9 cellular contexts compared by ENCODE assay signal in genomic region chr1:112172294-112172882, GRCh38.
DNase-seq lines count a peak whose midpoint lies in the region; ATAC-seq and TF ChIP-seq lines count a peak whose summit lies in the region.
"Had no signal": no experiment of that assay in that cellular context is flagged by ENCODE, and none has a peak within 500 bp of the region (broad histone marks: within the 10 kb centered on the region; RNA-seq: fewer than 3 reads in every experiment).

No MANE protein-coding gene starts in this region.

- no peaks in the 10 kb centered on the region; the same call in 1 of the 2 replicates for H3K27me3 ChIP-seq in H7 (ENCODE audit: control insufficient read depth, insufficient read depth, low read length)

- peak; percentile 47 for DNase-seq in H7
- peak; percentile 52 for DNase-seq in NCI-H460 (ENCODE audit: extremely low read depth, low read depth)
- peak; percentile 4 for DNase-seq in epithelial cell of proximal tubule (ENCODE audit: low read depth)
- peak; percentile 1 for DNase-seq in non-pigmented ciliary epithelial cell (ENCODE audit: low read depth)
- DNase-seq in CD1c-positive myeloid dendritic cell (ENCODE audit: extremely low spot score), result no peak
- DNase-seq in omental fat pad (ENCODE audit: low spot score), result no peak
- DNase-seq: kidney had no signal

- H3K4me3 ChIP-seq in H7 (ENCODE audit: insufficient read depth, low read depth, low read length) (no peak overlapping the region), epithelial cell of proximal tubule (ENCODE audit: low read depth, low read length) (no peak overlapping the region)

- ATAC-seq in HG03039 (IDR thresholded peaks at IDR 0.05; ENCODE audit: unreplicated experiment) (no peak), omental fat pad (ENCODE audit: low FRiP score) (no peak), HG03378 (IDR thresholded peaks at IDR 0.05; ENCODE audit: unreplicated experiment) (no peak)

- no peak for TF ChIP-seq CTCF in epithelial cell of proximal tubule (conservative IDR thresholded peaks at IDR 0.05; ENCODE audit: low read depth, low read length)
- TF ChIP-seq CTCF in omental fat pad (IDR thresholded peaks at IDR 0.05), result no peak

- no peaks in the 10 kb centered on the region for H3K36me3 ChIP-seq in H7 (replicated peaks; ENCODE audit: control insufficient read depth, insufficient read depth, low read length)

Comparison
In these comparisons a context has a peak if more than half of its experiments do, and no peak if none do; other contexts are left out.
1. DNase-seq: peak in H7 (single experiment), NCI-H460 (single experiment), epithelial cell of proximal tubule (single experiment) and non-pigmented ciliary epithelial cell (single experiment); none in CD1c-positive myeloid dendritic cell (single experiment) and omental fat pad (single experiment).